ENCODE assay signal across 11 cellular contexts in genomic region chr18:28086530-28087172, GRCh38.
A peak's percentile ranks its signal among the peaks of the same experiment; 100 is the strongest.
DNase-seq lines count a peak whose midpoint lies in the region; ATAC-seq and TF ChIP-seq lines count a peak whose summit lies in the region.
"Had no signal": no experiment of that assay in that cellular context is flagged by ENCODE, and none has a peak within 500 bp of the region (broad histone marks: within the 10 kb centered on the region; RNA-seq: fewer than 3 reads in every experiment).

No MANE protein-coding gene starts in this region.

- no peak overlapping the region for H2AK5ac ChIP-seq in neuronal stem cell (ENCODE audit: low read depth, low read length)

- DNase-seq in G401 (ENCODE audit: low spot score) (peak; percentile 36), globus pallidus (ENCODE audit: low spot score) (peak; percentile 94), neuronal stem cell (ENCODE audit: low spot score) (peak; percentile 69), T-cell (no peak), HT-29 (ENCODE audit: low spot score) (no peak)
- DNase-seq in effector memory CD4-positive, alpha-beta T cell: no peak
- DNase-seq in T-helper 2 cell treated with Interferon-gamma antibody and Interleukin-4, amounts not matched to agents 5 μg/mL and 100 μg/mL, for 36 hours (ENCODE audit: low spot score): no peak
- DNase-seq: activated CD4-positive, alpha-beta T cell treated with anti-CD3 and anti-CD28 coated beads, Interleukin-2, amount 50 U/mL, for 1 hour; Kasumi-1 had no signal

- no peak overlapping the region for H4K8ac ChIP-seq in neuronal stem cell (ENCODE audit: low read depth, low read length)

- peaks cover 22 to 39% of the 10 kb centered on the region in 2 donors for H3K4me1 ChIP-seq in neuronal stem cell (ENCODE audit: control insufficient read depth in 2 of 2, insufficient read depth in 1 of 2, low read depth in 1 of 2, low read length in 2 of 2)
- H3K4me1 ChIP-seq in effector memory CD4-positive, alpha-beta T cell (ENCODE audit: control insufficient read depth, insufficient read depth, low read length, poor library complexity, severe bottlenecking): no peaks in the 10 kb centered on the region

- H3K9me3 ChIP-seq in neuronal stem cell (replicated peaks in 1 of 2; ENCODE audit: control insufficient read depth in 2 of 2, insufficient read depth in 1 of 2, low read depth in 1 of 2, low read length in 2 of 2): no peaks in the 10 kb centered on the region
- H3K9me3 ChIP-seq in effector memory CD4-positive, alpha-beta T cell (ENCODE audit: control insufficient read depth, low read length): no peaks in the 10 kb centered on the region
- H3K9me3 ChIP-seq: testis had no signal

- CTCF ChIA-PET in T-cell (lab: Charles Lee): no interaction called here

- no peaks in the 10 kb centered on the region for H3K36me3 Mint-ChIP-seq in T-helper 2 cell treated with Interferon-gamma antibody and Interleukin-4, amounts not matched to agents 5 μg/mL and 100 μg/mL, for 36 hours (ENCODE audit: low read depth)
- no peaks in the 10 kb centered on the region for H3K36me3 Mint-ChIP-seq in T-cell

- no peak overlapping the region for H3K9ac ChIP-seq in neuronal stem cell (ENCODE audit: low read depth, low read length, poor library complexity)

- H2BK120ac ChIP-seq in neuronal stem cell (ENCODE audit: low read depth, low read length): no peak overlapping the region

- no peak overlapping the region for H3K4me2 ChIP-seq in neuronal stem cell (ENCODE audit: insufficient read depth, low read length, poor library complexity, severe bottlenecking)

- no CpG with 5 or more reads among the region's 3 CpGs for WGBS in neuronal stem cell (ENCODE audit: extremely low coverage in 2 of 2, insufficient read length in 2 of 2, insufficient replicate concordance in 1 of 2), 2 donors

- in situ Hi-C loops in G401 (cut with HindIII; ENCODE audit: low sequenced_read_pairs): no loop called here

- no peaks in the 10 kb centered on the region for H3K27me3 ChIP-seq in neuronal stem cell (ENCODE audit: control insufficient read depth in 3 of 3, insufficient read depth in 3 of 3, low read depth in 1 of 3, low read length in 3 of 3)
- H3K27me3 ChIP-seq in effector memory CD4-positive, alpha-beta T cell (replicated peaks; ENCODE audit: control insufficient read depth, insufficient read depth, low read length, poor library complexity, severe bottlenecking): no peaks in the 10 kb centered on the region
- H3K27me3 ChIP-seq: testis had no signal

- H3K27ac Mint-ChIP-seq in T-helper 2 cell treated with Interferon-gamma antibody and Interleukin-4, amounts not matched to agents 5 μg/mL and 100 μg/mL, for 36 hours: no peak overlapping the region
- no peak overlapping the region for H3K27ac Mint-ChIP-seq in T-cell

- peak overlapping the region in 1 of 2 donors; percentile 10 for H3K4me3 ChIP-seq in neuronal stem cell (ENCODE audit: low read length in 2 of 2)
- no peak overlapping the region for H3K4me3 ChIP-seq in effector memory CD4-positive, alpha-beta T cell (ENCODE audit: insufficient read depth, low read depth, low read length, poor library complexity, severe bottlenecking)
- H3K4me3 ChIP-seq: testis had no signal

- no peak overlapping the region for H2BK5ac ChIP-seq in neuronal stem cell (ENCODE audit: low read length)

- no peaks in the 10 kb centered on the region for H3K27me3 Mint-ChIP-seq in T-helper 2 cell treated with Interferon-gamma antibody and Interleukin-4, amounts not matched to agents 5 μg/mL and 100 μg/mL, for 36 hours (ENCODE audit: low read depth)
- H3K27me3 Mint-ChIP-seq in T-cell: no peaks in the 10 kb centered on the region

- no peak overlapping the region for H3K14ac ChIP-seq in neuronal stem cell (ENCODE audit: low read length)

- H3K4me3 Mint-ChIP-seq in T-helper 2 cell treated with Interferon-gamma antibody and Interleukin-4, amounts not matched to agents 5 μg/mL and 100 μg/mL, for 36 hours: no peak overlapping the region
- H3K4me3 Mint-ChIP-seq in T-cell: no peak overlapping the region

- peaks cover 20% of the 10 kb centered on the region for H3K9me3 Mint-ChIP-seq in T-helper 2 cell treated with Interferon-gamma antibody and Interleukin-4, amounts not matched to agents 5 μg/mL and 100 μg/mL, for 36 hours
- peaks cover 7 to 8% (median 7%) of the 10 kb centered on the region in 3 donors for H3K9me3 Mint-ChIP-seq in T-cell

- H3K23ac ChIP-seq in neuronal stem cell (ENCODE audit: low read depth, low read length, poor library complexity): no peak overlapping the region

- H3K27ac ChIP-seq in VCaP (peak overlapping the region; percentile 30), neuronal stem cell (replicated peaks; ENCODE audit: low read length) (peak overlapping the region; percentile 83)
- H3K27ac ChIP-seq in effector memory CD4-positive, alpha-beta T cell (ENCODE audit: insufficient read depth, low read length, poor library complexity, severe bottlenecking): no peak overlapping the region
- H3K27ac ChIP-seq: testis had no signal

- no peaks in the 10 kb centered on the region for H3K79me1 ChIP-seq in neuronal stem cell (ENCODE audit: low read depth, low read length)

- H3K4me1 Mint-ChIP-seq in T-helper 2 cell treated with Interferon-gamma antibody and Interleukin-4, amounts not matched to agents 5 μg/mL and 100 μg/mL, for 36 hours (ENCODE audit: low read depth): no peaks in the 10 kb centered on the region
- H3K4me1 Mint-ChIP-seq in T-cell: no peaks in the 10 kb centered on the region

- POLR2A ChIA-PET in T-cell (lab: Charles Lee): no interaction called here

- no peak overlapping the region for H2BK15ac ChIP-seq in neuronal stem cell (ENCODE audit: low read length)

- TF ChIP-seq CTCF in VCaP (conservative IDR thresholded peaks at IDR 0.05): no peak

- H3K18ac ChIP-seq in neuronal stem cell (ENCODE audit: low read length): no peak overlapping the region

- H3K4ac ChIP-seq in neuronal stem cell (ENCODE audit: low read length): no peak overlapping the region

- no peak overlapping the region for H4K91ac ChIP-seq in neuronal stem cell (ENCODE audit: low read depth, low read length, poor library complexity)

- no peak overlapping the region for H2BK12ac ChIP-seq in neuronal stem cell (ENCODE audit: low read length)

- H2AFZ ChIP-seq in neuronal stem cell (ENCODE audit: low read length): no peak overlapping the region

- H3K36me3 ChIP-seq in neuronal stem cell (replicated peaks in 1 of 2; ENCODE audit: control insufficient read depth in 2 of 2, insufficient read depth in 2 of 2, low read length in 2 of 2): peaks cover 0 to 26% of the 10 kb centered on the region in 2 donors
- H3K36me3 ChIP-seq in effector memory CD4-positive, alpha-beta T cell (ENCODE audit: control insufficient read depth, insufficient read depth, low read length): no peaks in the 10 kb centered on the region

- ATAC-seq in T-cell (replicated peaks in 1 of 4): no peak

Comparison
In these comparisons a context has a peak if more than half of its experiments do, and no peak if none do; other contexts are left out.
1. DNase-seq: peak in G401 (single experiment), globus pallidus (single experiment) and neuronal stem cell (single experiment); none in effector memory CD4-positive, alpha-beta T cell (0 of 3), T-helper 2 cell treated with Interferon-gamma antibody and Interleukin-4, amounts not matched to agents 5 μg/mL and 100 μg/mL, for 36 hours (single experiment), T-cell (0 of 34) and HT-29 (single experiment).